14 cellular contexts compared by ENCODE assay signal in the genomic region with DNA sequence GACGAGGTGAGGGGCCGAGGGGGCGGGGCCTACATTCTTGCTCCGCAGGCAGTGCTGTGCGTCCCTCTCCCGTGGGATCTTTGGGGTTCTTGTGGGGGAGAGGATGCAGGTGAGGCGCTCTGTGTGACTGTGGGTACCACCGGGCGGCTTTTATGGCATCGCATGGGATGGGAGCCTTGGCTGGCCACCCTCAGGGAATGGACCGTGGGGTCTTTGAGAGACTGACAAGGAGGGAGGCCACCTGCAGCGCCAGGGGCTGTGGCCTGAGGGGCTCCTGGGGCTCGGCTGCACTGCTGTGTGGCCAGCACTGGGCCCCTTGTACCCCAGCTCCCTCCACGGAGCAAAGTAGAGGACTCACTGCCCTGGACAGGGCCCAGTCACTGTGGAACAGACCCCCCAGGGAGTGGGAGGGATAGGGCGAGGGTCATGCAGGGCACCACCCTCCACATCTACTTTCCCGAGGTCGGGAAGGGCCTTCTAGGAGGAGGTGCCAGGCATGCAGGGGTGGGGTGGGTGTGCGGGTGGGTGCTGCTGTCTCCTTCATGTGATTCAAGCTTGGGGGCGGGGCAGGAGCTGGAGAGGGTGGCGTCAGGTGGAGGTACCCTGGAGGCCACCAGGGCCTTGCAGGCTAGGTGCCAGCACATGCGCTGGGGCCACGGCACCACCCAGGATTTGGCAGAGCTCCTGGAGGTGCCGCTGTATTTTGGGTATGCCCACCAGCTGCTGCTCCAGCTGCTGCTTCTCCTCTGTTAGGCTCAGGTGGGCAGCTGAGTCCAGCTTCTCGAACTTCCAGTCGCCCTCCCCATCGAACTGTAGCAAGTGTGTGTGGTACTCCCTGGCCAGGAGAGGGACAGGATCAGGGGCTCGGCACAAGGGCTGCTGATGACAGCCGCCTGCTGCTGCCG.
DNase-seq lines count a peak whose midpoint lies in the region; ATAC-seq, FAIRE-seq and TF ChIP-seq lines count a peak whose summit lies in the region.
"Had no signal": no experiment of that assay in that cellular context is flagged by ENCODE, and none has a peak within 500 bp of the region (broad histone marks: within the 10 kb centered on the region; RNA-seq: fewer than 3 reads in every experiment).

No MANE protein-coding gene starts in this region.

- H3K4me3 ChIP-seq in heart left ventricle: no peak overlapping the region
- peak overlapping the region; percentile 38 for H3K4me3 ChIP-seq in iPS-18a (ENCODE audit: low read length)
- H3K4me3 ChIP-seq in pancreas: no peak overlapping the region
- H3K4me3 ChIP-seq: upper lobe of left lung had no signal

- H3K36me3 Mint-ChIP-seq in activated CD4-positive, alpha-beta T cell treated with anti-CD3 and anti-CD28 coated beads, Interleukin-2, amount 10 ng/mL, durations not matched to agents 24 days and 14 days (ENCODE audit: low read depth): no peaks in the 10 kb centered on the region
- H3K36me3 Mint-ChIP-seq in activated T-helper 1 cell treated with anti-CD3 and anti-CD28 coated beads, Interleukin-12 subunit alpha, Interleukin-12 subunit beta, Interleukin-2, Interleukin-4 antibody, amounts not matched to agents 30 ng/mL and 10 ng/mL and 1 ng/mL, durations not matched to agents 14 hours and 24 hours and 36 hours (ENCODE audit: low read depth): peaks cover 3% of the 10 kb centered on the region
- H3K36me3 Mint-ChIP-seq: stimulated activated naive B cell treated with anti-CD40 and anti-IgM and Interleukin-4, amounts not matched to agents 10 μg/mL and 1 μg/mL and 100 μg/mL, for 72 hours had no signal

- peaks cover 11% of the 10 kb centered on the region for H3K27me3 Mint-ChIP-seq in activated CD4-positive, alpha-beta T cell treated with anti-CD3 and anti-CD28 coated beads, Interleukin-2, amount 10 ng/mL, durations not matched to agents 24 days and 14 days
- H3K27me3 Mint-ChIP-seq in activated T-helper 1 cell treated with anti-CD3 and anti-CD28 coated beads, Interleukin-12 subunit alpha, Interleukin-12 subunit beta, Interleukin-2, Interleukin-4 antibody, amounts not matched to agents 30 ng/mL and 10 ng/mL and 1 ng/mL, durations not matched to agents 14 hours and 24 hours and 36 hours (ENCODE audit: insufficient read depth): peaks cover 8% of the 10 kb centered on the region
- H3K27me3 Mint-ChIP-seq: progenitor cell of endocrine pancreas had no signal

- H3K9ac ChIP-seq in iPS-18a (ENCODE audit: low read length): no peak overlapping the region

- no peaks in the 10 kb centered on the region for H3K36me3 ChIP-seq in heart left ventricle
- no peaks in the 10 kb centered on the region for H3K36me3 ChIP-seq in iPS-18a (ENCODE audit: control insufficient read depth, low read depth, low read length)
- no peaks in the 10 kb centered on the region for H3K36me3 ChIP-seq in pancreas
- H3K36me3 ChIP-seq: upper lobe of left lung had no signal

- H3K4me1 ChIP-seq in heart left ventricle (peaks cover 0 to 4% (median 0%) of the 10 kb centered on the region in 12 donors), iPS-18a (ENCODE audit: control insufficient read depth, low read depth, low read length) (no peaks in the 10 kb centered on the region), pancreas (no peaks in the 10 kb centered on the region)

- H3K9me3 Mint-ChIP-seq in activated CD4-positive, alpha-beta T cell treated with anti-CD3 and anti-CD28 coated beads, Interleukin-2, amount 10 ng/mL, durations not matched to agents 24 days and 14 days: peaks cover 23% of the 10 kb centered on the region
- H3K9me3 Mint-ChIP-seq in activated T-helper 1 cell treated with anti-CD3 and anti-CD28 coated beads, Interleukin-12 subunit alpha, Interleukin-12 subunit beta, Interleukin-2, Interleukin-4 antibody, amounts not matched to agents 30 ng/mL and 10 ng/mL and 1 ng/mL, durations not matched to agents 14 hours and 24 hours and 36 hours: peaks cover 43% of the 10 kb centered on the region
- H3K9me3 Mint-ChIP-seq: stimulated activated naive B cell treated with anti-CD40 and anti-IgM and Interleukin-4, amounts not matched to agents 10 μg/mL and 1 μg/mL and 100 μg/mL, for 72 hours had no signal

- DNase-seq in heart left ventricle (peak in 3 of 5 donors; percentile 23 to 57 (median 26)), left cardiac atrium (no peak), pancreas (peak in 4 of 6 donors; percentile 10 to 84 (median 44)), NCI-H2196 treated with DMSO at 0.1 percent for 48 hours (lab: John Stamatoyannopoulos, UW; ENCODE audit: unreplicated experiment) (no peak), NCI-H1092 (lab: John Stamatoyannopoulos, UW) (no peak)
- DNase-seq in activated CD4-positive, alpha-beta T cell treated with anti-CD3 and anti-CD28 coated beads, Interleukin-2, amount 10 ng/mL, durations not matched to agents 24 days and 14 days: no peak
- DNase-seq in activated T-helper 1 cell treated with anti-CD3 and anti-CD28 coated beads, Interleukin-12 subunit alpha, Interleukin-12 subunit beta, Interleukin-2, Interleukin-4 antibody, amounts not matched to agents 30 ng/mL and 10 ng/mL and 1 ng/mL, durations not matched to agents 14 hours and 24 hours and 36 hours (ENCODE audit: low spot score): no peak
- DNase-seq: naive B cell; NCI-H146; stimulated activated naive B cell treated with anti-CD40 and anti-IgM and Interleukin-4, amounts not matched to agents 10 μg/mL and 1 μg/mL and 100 μg/mL, for 72 hours had no signal

- ATAC-seq in heart left ventricle (no peak), left cardiac atrium (no peak), pancreas (no peak)
- ATAC-seq: activated T-helper 17 cell treated with anti-CD3 and anti-CD28 coated beads, Interleukin-2, amount 50 U/mL, for 72 hours; stimulated activated naive B cell treated with anti-CD40 and anti-IgM and Interleukin-4, amounts not matched to agents 10 μg/mL and 1 μg/mL and 100 μg/mL, for 72 hours had no signal

- peaks cover 18 to 50% (median 25%) of the 10 kb centered on the region in 9 donors for H3K27me3 ChIP-seq in heart left ventricle
- peaks cover 24% of the 10 kb centered on the region for H3K27me3 ChIP-seq in iPS-18a (ENCODE audit: control insufficient read depth, insufficient read depth, low read length)
- H3K27me3 ChIP-seq in pancreas: peaks cover 0 to 20% (median 2%) of the 10 kb centered on the region in 4 donors

- WGBS in heart left ventricle, 4 donors: 81 to 85% (median 84%) methylated on average over 29 of the region's 29 CpGs
- 71 to 76% methylated on average over 29 of the region's 29 CpGs for WGBS in pancreas, 2 donors

- intact Hi-C loops in heart left ventricle (cut with DNase I): no loop called here
- intact Hi-C loops in left cardiac atrium (cut with DNase I): no loop called here
- intact Hi-C loops in pancreas (cut with DNase I): no loop called here
- intact Hi-C loops in activated CD4-positive, alpha-beta T cell treated with anti-CD3 and anti-CD28 coated beads, Interleukin-2, amount 10 ng/mL, durations not matched to agents 24 days and 14 days (cut with micrococcal nuclease): no loop called here
- intact Hi-C loops in activated T-helper 1 cell treated with anti-CD3 and anti-CD28 coated beads, Interleukin-12 subunit alpha, Interleukin-12 subunit beta, Interleukin-2, Interleukin-4 antibody, amounts not matched to agents 30 ng/mL and 10 ng/mL and 1 ng/mL, durations not matched to agents 14 hours and 24 hours and 36 hours (cut with micrococcal nuclease): no loop called here

- H3K27ac Mint-ChIP-seq in activated CD4-positive, alpha-beta T cell treated with anti-CD3 and anti-CD28 coated beads, Interleukin-2, amount 10 ng/mL, durations not matched to agents 24 days and 14 days: no peak overlapping the region
- no peak overlapping the region for H3K27ac Mint-ChIP-seq in activated T-helper 1 cell treated with anti-CD3 and anti-CD28 coated beads, Interleukin-12 subunit alpha, Interleukin-12 subunit beta, Interleukin-2, Interleukin-4 antibody, amounts not matched to agents 30 ng/mL and 10 ng/mL and 1 ng/mL, durations not matched to agents 14 hours and 24 hours and 36 hours
- H3K27ac Mint-ChIP-seq: activated T-helper 17 cell treated with anti-CD3 and anti-CD28 coated beads, Interleukin-2, amount 50 U/mL, for 72 hours; naive B cell; progenitor cell of endocrine pancreas; stimulated activated naive B cell treated with anti-CD40 and anti-IgM and Interleukin-4, amounts not matched to agents 10 μg/mL and 1 μg/mL and 100 μg/mL, for 72 hours had no signal

- no peak overlapping the region for H3K4me3 Mint-ChIP-seq in activated CD4-positive, alpha-beta T cell treated with anti-CD3 and anti-CD28 coated beads, Interleukin-2, amount 10 ng/mL, durations not matched to agents 24 days and 14 days
- no peak overlapping the region for H3K4me3 Mint-ChIP-seq in activated T-helper 1 cell treated with anti-CD3 and anti-CD28 coated beads, Interleukin-12 subunit alpha, Interleukin-12 subunit beta, Interleukin-2, Interleukin-4 antibody, amounts not matched to agents 30 ng/mL and 10 ng/mL and 1 ng/mL, durations not matched to agents 14 hours and 24 hours and 36 hours
- H3K4me3 Mint-ChIP-seq: activated T-helper 17 cell treated with anti-CD3 and anti-CD28 coated beads, Interleukin-2, amount 50 U/mL, for 72 hours; naive B cell; stimulated activated naive B cell treated with anti-CD40 and anti-IgM and Interleukin-4, amounts not matched to agents 10 μg/mL and 1 μg/mL and 100 μg/mL, for 72 hours had no signal

- H3K27ac ChIP-seq in heart left ventricle (no peak overlapping the region), iPS-18a (ENCODE audit: low read length) (no peak overlapping the region), pancreas (no peak overlapping the region)
- H3K27ac ChIP-seq: upper lobe of left lung had no signal

- H3K9me3 ChIP-seq in heart left ventricle: peaks cover 0 to 16% (median 0%) of the 10 kb centered on the region in 12 donors
- peaks cover 3% of the 10 kb centered on the region for H3K9me3 ChIP-seq in iPS-18a (ENCODE audit: control insufficient read depth, low read depth, low read length)
- no peaks in the 10 kb centered on the region for H3K9me3 ChIP-seq in pancreas

- no peak for FAIRE-seq in pancreas (lab: Jason Lieb, UNC)

- TF ChIP-seq CTCF in heart left ventricle (IDR thresholded peaks at IDR 0.05) (no peak), pancreas (IDR thresholded peaks at IDR 0.05) (no peak)

- no peak for TF ChIP-seq POLR2A in heart left ventricle (IDR thresholded peaks at IDR 0.05)

- H3K4me1 Mint-ChIP-seq in activated CD4-positive, alpha-beta T cell treated with anti-CD3 and anti-CD28 coated beads, Interleukin-2, amount 10 ng/mL, durations not matched to agents 24 days and 14 days: no peaks in the 10 kb centered on the region
- no peaks in the 10 kb centered on the region for H3K4me1 Mint-ChIP-seq in activated T-helper 1 cell treated with anti-CD3 and anti-CD28 coated beads, Interleukin-12 subunit alpha, Interleukin-12 subunit beta, Interleukin-2, Interleukin-4 antibody, amounts not matched to agents 30 ng/mL and 10 ng/mL and 1 ng/mL, durations not matched to agents 14 hours and 24 hours and 36 hours (ENCODE audit: low read depth)
- H3K4me1 Mint-ChIP-seq: activated T-helper 17 cell treated with anti-CD3 and anti-CD28 coated beads, Interleukin-2, amount 50 U/mL, for 72 hours had no signal

Comparison
In these comparisons a context has a peak if more than half of its experiments do, and no peak if none do; other contexts are left out.
1. DNase-seq: peak in heart left ventricle (3 of 5) and pancreas (4 of 6); none in left cardiac atrium (single experiment), activated CD4-positive, alpha-beta T cell treated with anti-CD3 and anti-CD28 coated beads, Interleukin-2, amount 10 ng/mL, durations not matched to agents 24 days and 14 days (single experiment), activated T-helper 1 cell treated with anti-CD3 and anti-CD28 coated beads, Interleukin-12 subunit alpha, Interleukin-12 subunit beta, Interleukin-2, Interleukin-4 antibody, amounts not matched to agents 30 ng/mL and 10 ng/mL and 1 ng/mL, durations not matched to agents 14 hours and 24 hours and 36 hours (single experiment), NCI-H2196 treated with DMSO at 0.1 percent for 48 hours (single experiment) and NCI-H1092 (single experiment).